In the genomic region with DNA sequence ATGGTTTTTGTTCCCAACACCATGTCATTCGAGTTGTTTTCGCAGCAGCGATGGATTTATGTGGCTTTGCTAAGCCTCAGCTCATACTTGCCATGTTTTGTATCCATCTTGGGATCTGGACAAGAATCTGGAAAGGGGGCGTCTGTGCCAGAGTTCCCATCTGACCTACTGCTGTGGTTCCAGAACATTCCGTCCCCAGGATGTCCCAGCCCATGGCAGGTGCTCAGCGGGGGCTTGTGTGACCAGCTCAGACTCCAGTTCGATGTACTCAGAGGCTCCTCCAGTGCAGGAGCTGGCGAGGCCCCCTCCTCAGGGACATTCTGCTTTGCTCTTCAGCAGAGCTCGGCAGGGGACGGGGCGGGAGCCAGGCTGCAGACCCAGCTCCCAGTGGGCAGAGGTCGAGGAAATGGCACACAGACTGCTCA, we compare ENCODE assay signal across 20 cellular contexts. TPM values are rescaled to one million over a fixed set of nuclear protein-coding genes. Genes with fewer than 3 reads are reported as not detected.
DNase-seq lines count a peak whose midpoint lies in the region; ATAC-seq, FAIRE-seq and TF ChIP-seq lines count a peak whose summit lies in the region.
"Had no signal": no experiment of that assay in that cellular context is flagged by ENCODE, and none has a peak within 500 bp of the region (broad histone marks: within the 10 kb centered on the region; RNA-seq: fewer than 3 reads in every experiment).

No MANE protein-coding gene starts in this region.

- no peak overlapping the region for H3K4ac ChIP-seq in mesenchymal stem cell (ENCODE audit: low read depth in 1 of 2, low read length in 2 of 2)

- no peak overlapping the region for H3K4me3 ChIP-seq in GM23338
- no peak overlapping the region for H3K4me3 ChIP-seq in mesenchymal stem cell (ENCODE audit: insufficient read depth in 1 of 2, low read depth in 1 of 2, low read length in 2 of 2)
- no peak overlapping the region for H3K4me3 ChIP-seq in Peyer's patch
- H3K4me3 ChIP-seq: K562, neural progenitor cell, skin epidermis had no signal

- TF ChIP-seq CTCF in GM23338 (conservative IDR thresholded peaks at IDR 0.05; ENCODE audit: low read depth in 2 of 2): no peak
- no peak for TF ChIP-seq CTCF in Peyer's patch (IDR thresholded peaks at IDR 0.05)
- no peak for TF ChIP-seq CTCF in D721Med (IDR thresholded peaks at IDR 0.05; ENCODE audit: insufficient read depth, missing control alignments)

- no peak for TF ChIP-seq POLR2A in Peyer's patch (IDR thresholded peaks at IDR 0.05)

- no peak overlapping the region for H3K27ac Mint-ChIP-seq in GM23338
- H3K27ac Mint-ChIP-seq: neural progenitor cell; stimulated activated effector memory CD8-positive, alpha-beta T cell treated with anti-CD3 and anti-CD28 coated beads, Interleukin-12 subunit alpha, Interleukin-12 subunit beta, amount 100 ng/mL, for 72 hours had no signal

- DNase-seq in GM23338 (ENCODE audit: low spot score): no peak
- DNase-seq in brain pericyte (ENCODE audit: low read depth, low spot score): peak; percentile 97
- no peak for DNase-seq in mesenchymal stem cell
- DNase-seq in smooth muscle cell of the brain vasculature (ENCODE audit: low read depth, low spot score): peak; percentile 92
- no peak for DNase-seq in activated CD4-positive, alpha-beta T cell treated with anti-CD3 and anti-CD28 coated beads for 48 hours
- DNase-seq in Peyer's patch: no peak
- DNase-seq in MV-4-11 (lab: John Stamatoyannopoulos, UW): no peak
- DNase-seq in D721Med (ENCODE audit: insufficient read length, low spot score): no peak
- DNase-seq: activated CD8-positive, alpha-beta memory T cell treated with anti-CD3 and anti-CD28 coated beads, Interleukin-2, amount 50 U/mL, for 48 hours; activated naive CD4-positive, alpha-beta T cell; AML-193; effector memory CD4-positive, alpha-beta T cell; foreskin melanocyte; NCI-H1092; T-helper 1 cell had no signal

- H2AK5ac ChIP-seq in mesenchymal stem cell (ENCODE audit: low read length, severe bottlenecking): no peak overlapping the region

- H2BK15ac ChIP-seq in mesenchymal stem cell (ENCODE audit: low read depth, poor library complexity, severe bottlenecking): no peak overlapping the region

- H2BK120ac ChIP-seq in mesenchymal stem cell (ENCODE audit: low read depth, low read length): no peak overlapping the region

- H3K27me3 ChIP-seq in GM23338 (ENCODE audit: insufficient read depth): no peaks in the 10 kb centered on the region
- peaks cover 0 to 64% of the 10 kb centered on the region in 2 experiments for H3K27me3 ChIP-seq in mesenchymal stem cell (ENCODE audit: control insufficient read depth in 1 of 2, insufficient read depth in 1 of 2, low read length in 2 of 2)
- no peaks in the 10 kb centered on the region for H3K27me3 ChIP-seq in Peyer's patch
- H3K27me3 ChIP-seq: neural progenitor cell had no signal

- 65% methylated on average over 11 of the region's 12 CpGs for WGBS in mesenchymal stem cell

- peaks cover 4% of the 10 kb centered on the region for H3K27me3 Mint-ChIP-seq in GM23338 (ENCODE audit: insufficient read depth, low read depth, poor library complexity)

- peaks cover 28% of the 10 kb centered on the region for H3K4me1 Mint-ChIP-seq in GM23338
- H3K4me1 Mint-ChIP-seq: stimulated activated effector memory CD8-positive, alpha-beta T cell treated with anti-CD3 and anti-CD28 coated beads, Interleukin-12 subunit alpha, Interleukin-12 subunit beta, amount 100 ng/mL, for 72 hours had no signal

- no peaks in the 10 kb centered on the region for H3K79me2 ChIP-seq in GM23338 (replicated peaks; ENCODE audit: insufficient read depth)

- H2AFZ ChIP-seq in GM23338 (peak overlapping the region; percentile 43; the same call in 1 of the 2 replicates), mesenchymal stem cell (ENCODE audit: low read depth, low read length) (no peak overlapping the region)
- H2AFZ ChIP-seq: neural progenitor cell had no signal

- no peak overlapping the region for H3K23ac ChIP-seq in mesenchymal stem cell (ENCODE audit: low read length in 2 of 2)

- H3K14ac ChIP-seq in mesenchymal stem cell (ENCODE audit: low read length in 2 of 2): no peak overlapping the region

- no peaks in the 10 kb centered on the region for H3K9me2 ChIP-seq in GM23338 (ENCODE audit: insufficient read depth)

- H2BK5ac ChIP-seq in mesenchymal stem cell (ENCODE audit: low read depth, low read length, poor library complexity, severe bottlenecking): no peak overlapping the region

- H3K4me1 ChIP-seq in GM23338 (ENCODE audit: insufficient read depth) (peaks cover 17% of the 10 kb centered on the region), mesenchymal stem cell (ENCODE audit: control insufficient read depth, insufficient read depth, low read depth, low read length) (peaks cover 16% of the 10 kb centered on the region), Peyer's patch (no peaks in the 10 kb centered on the region)
- H3K4me1 ChIP-seq: neural progenitor cell had no signal

- H3K18ac ChIP-seq in mesenchymal stem cell (ENCODE audit: low read depth in 1 of 2, low read length in 2 of 2): no peak overlapping the region

- H3K4me2 ChIP-seq in GM23338: no peak overlapping the region
- peak overlapping the region; percentile 25 for H3K4me2 ChIP-seq in mesenchymal stem cell (ENCODE audit: low read length, poor library complexity, severe bottlenecking)
- H3K4me2 ChIP-seq: neural progenitor cell had no signal

- H3K9me3 ChIP-seq in mesenchymal stem cell (ENCODE audit: control insufficient read depth, low read length) (peaks cover 22% of the 10 kb centered on the region), Peyer's patch (no peaks in the 10 kb centered on the region)

- peak overlapping the region; percentile 21; the same call in 1 of the 3 replicates for H3K4me3 Mint-ChIP-seq in GM23338
- H3K4me3 Mint-ChIP-seq: brain; neural progenitor cell; stimulated activated effector memory CD8-positive, alpha-beta T cell treated with anti-CD3 and anti-CD28 coated beads, Interleukin-12 subunit alpha, Interleukin-12 subunit beta, amount 100 ng/mL, for 72 hours had no signal

- no peaks in the 10 kb centered on the region for H3K79me1 ChIP-seq in mesenchymal stem cell (replicated peaks; ENCODE audit: low read length, poor library complexity, severe bottlenecking)

- H3F3A ChIP-seq in GM23338 (replicated peaks; ENCODE audit: low read depth): no peaks in the 10 kb centered on the region

- ATAC-seq in GM23338: peak; percentile 68
- ATAC-seq: stimulated activated effector memory CD8-positive, alpha-beta T cell treated with anti-CD3 and anti-CD28 coated beads, Interleukin-12 subunit alpha, Interleukin-12 subunit beta, amount 100 ng/mL, for 72 hours had no signal

- peak overlapping the region; percentile 25 for H4K91ac ChIP-seq in mesenchymal stem cell (ENCODE audit: low read length)

- peaks cover 11% of the 10 kb centered on the region; the same call in 2 of the 3 replicates for H3K9me3 Mint-ChIP-seq in GM23338

- no peak for FAIRE-seq in D721Med (lab: Jason Lieb, UNC)
- FAIRE-seq: K562 had no signal

- no peak overlapping the region for H4K8ac ChIP-seq in mesenchymal stem cell (ENCODE audit: low read length)

- no peak overlapping the region for H2BK12ac ChIP-seq in mesenchymal stem cell (ENCODE audit: low read length in 2 of 2)

- H3K36me3 Mint-ChIP-seq in GM23338 (ENCODE audit: low read depth): no peaks in the 10 kb centered on the region; the same call in 2 of the 3 replicates
- H3K36me3 Mint-ChIP-seq: brain; neural progenitor cell; stimulated activated effector memory CD8-positive, alpha-beta T cell treated with anti-CD3 and anti-CD28 coated beads, Interleukin-12 subunit alpha, Interleukin-12 subunit beta, amount 100 ng/mL, for 72 hours had no signal

- no peaks in the 10 kb centered on the region for H3K36me3 ChIP-seq in GM23338 (ENCODE audit: insufficient read depth)
- H3K36me3 ChIP-seq in mesenchymal stem cell (ENCODE audit: control insufficient read depth in 1 of 2, insufficient read depth in 2 of 2, low read depth in 1 of 2, low read length in 2 of 2): peaks cover 0 to 3% of the 10 kb centered on the region in 2 experiments
- no peaks in the 10 kb centered on the region for H3K36me3 ChIP-seq in Peyer's patch
- H3K36me3 ChIP-seq: neural progenitor cell had no signal

- no peak overlapping the region for H3K27ac ChIP-seq in GM23338 (ENCODE audit: low read depth)
- H3K27ac ChIP-seq in mesenchymal stem cell (ENCODE audit: low read length, poor library complexity, severe bottlenecking): no peak overlapping the region
- peak overlapping the region in 1 of 4 donors; percentile 48 for H3K27ac ChIP-seq in Peyer's patch
- H3K27ac ChIP-seq: neural progenitor cell had no signal

- no peak overlapping the region for H3K9ac ChIP-seq in mesenchymal stem cell (ENCODE audit: low read length)
- H3K9ac ChIP-seq: neural progenitor cell had no signal

- no peaks in the 10 kb centered on the region for H4K20me1 ChIP-seq in GM23338 (replicated peaks; ENCODE audit: insufficient read depth)

TF ChIP-seq in GM23338, 12 proteins besides CTCF, POLR2A, EP300 and RAD21:
- TF ChIP-seq STAT1 (IDR thresholded peaks at IDR 0.05; ENCODE audit: unreplicated experiment) (no peak), CREB1 (CRISPR knock-in tag; IDR thresholded peaks at IDR 0.05; ENCODE audit: low read depth) (no peak)

RNA-seq across cellular contexts. Expression of a gene that starts 24.0 kb away (rescaled TPM):
- 6.3 and 14.8 TPM in 2 replicates for total RNA-seq in GM23338 (2014; rRNA removed; shearing (Covaris generic))
- 4.8 and 7.4 TPM in 2 replicates for polyA plus RNA-seq in GM23338 (2016; fragmentation: Nextera tagmentation; extraction: Ambion mirVana)
- polyA plus RNA-seq in mesenchymal stem cell (2013, experiment 1 of 2): 4.7 TPM
- polyA plus RNA-seq in mesenchymal stem cell (2013, experiment 2 of 2): 5.0 TPM
- 10 to 100 TPM in 2 of 4 donors, 1 to 10 TPM in 2; 7.4 to 47.9 (median 10.0) TPM for total RNA-seq in Peyer's patch

Comparison
In these comparisons a context has a peak if more than half of its experiments do, and no peak if none do; other contexts are left out.
1. DNase-seq: peak in brain pericyte (single experiment) and smooth muscle cell of the brain vasculature (single experiment); none in GM23338 (single experiment), mesenchymal stem cell (single experiment), activated CD4-positive, alpha-beta T cell treated with anti-CD3 and anti-CD28 coated beads for 48 hours (single experiment), Peyer's patch (0 of 3), MV-4-11 (single experiment) and D721Med (single experiment).